30 cellular contexts compared by ENCODE assay signal in genomic region chr11:32428665-32429293, GRCh38. TPM values are rescaled to one million over a fixed set of nuclear protein-coding genes. Genes with fewer than 3 reads are reported as not detected.
"Had no signal": no experiment of that assay in that cellular context is flagged by ENCODE, and none has a peak within 500 bp of the region (broad histone marks: within the 10 kb centered on the region; RNA-seq: fewer than 3 reads in every experiment).

No MANE protein-coding gene starts in this region.

- H3K4me3 ChIP-seq: body of pancreas, cardiac muscle cell, esophagus squamous epithelium, gastrocnemius medialis, lower lobe of right lung, pancreas, psoas muscle, stomach had no signal

- ATAC-seq: activated CD8-positive, alpha-beta T cell treated with anti-CD3 and anti-CD28 coated beads, Interleukin-2, amount 10 ng/mL, durations not matched to agents 7 days and 5 days; activated naive CD8-positive, alpha-beta T cell treated with anti-CD3 and anti-CD28 coated beads, Interleukin-2, amount 50 U/mL, for 24 hours; body of pancreas; gastrocnemius medialis; left cardiac atrium; lower lobe of right lung; pancreas; psoas muscle; right cardiac atrium; stimulated activated effector memory CD8-positive, alpha-beta T cell treated with anti-CD3 and anti-CD28 coated beads, Interleukin-12 subunit alpha, Interleukin-12 subunit beta, amount 100 ng/mL, for 72 hours had no signal

- H3K4me1 ChIP-seq: gastrocnemius medialis, pancreas, psoas muscle had no signal

- H3K36me3 ChIP-seq: cardiac muscle cell, esophagus squamous epithelium, gastrocnemius medialis, lower lobe of right lung, pancreas, stomach had no signal

- H3K36me3 Mint-ChIP-seq: stimulated activated effector memory CD8-positive, alpha-beta T cell treated with anti-CD3 and anti-CD28 coated beads, Interleukin-12 subunit alpha, Interleukin-12 subunit beta, amount 100 ng/mL, for 72 hours had no signal

- H3K9me3 ChIP-seq: body of pancreas, esophagus squamous epithelium, gastrocnemius medialis, lower lobe of right lung, pancreas, psoas muscle had no signal

- DNase-seq: activated CD4-positive, alpha-beta T cell treated with anti-CD3 and anti-CD28 coated beads for 1 hour; activated CD4-positive, alpha-beta T cell treated with anti-CD3 and anti-CD28 coated beads, Interleukin-2, amount 50 U/mL, for 1 hour; activated CD8-positive, alpha-beta T cell treated with anti-CD3 and anti-CD28 coated beads, Interleukin-2, amount 10 ng/mL, durations not matched to agents 7 days and 5 days; activated gamma-delta T cell; activated naive CD4-positive, alpha-beta T cell treated with anti-CD3 and anti-CD28 coated beads, Interleukin-2, amount 50 U/mL, for 16 hours; activated naive CD8-positive, alpha-beta T cell treated with anti-CD3 and anti-CD28 coated beads, Interleukin-2, amount 50 U/mL, for 24 hours; anterior cingulate cortex; body of pancreas; cortex of kidney; esophagus squamous epithelium; gastrocnemius medialis; hippocampal formation; left cardiac atrium; lower lobe of right lung; naive B cell; pancreas; psoas muscle; right cardiac atrium; stimulated activated CD4-positive, alpha-beta T cell treated with anti-CD3 and anti-CD28 coated beads, Interleukin-1b, Interleukin-23, amount 100 ng/mL, for 48 hours; stomach; T-helper 1 cell; T-helper 9 cell had no signal

- H3K27ac Mint-ChIP-seq: activated CD8-positive, alpha-beta T cell treated with anti-CD3 and anti-CD28 coated beads, Interleukin-2, amount 10 ng/mL, durations not matched to agents 7 days and 5 days; activated naive CD8-positive, alpha-beta T cell treated with anti-CD3 and anti-CD28 coated beads, Interleukin-2, amount 50 U/mL, for 24 hours; activated T-helper 1 cell treated with anti-CD3 and anti-CD28 coated beads, Interleukin-12 subunit alpha, Interleukin-12 subunit beta, Interleukin-2, Interleukin-4 antibody, amounts not matched to agents 30 ng/mL and 10 ng/mL and 1 ng/mL, durations not matched to agents 14 hours and 24 hours and 36 hours; endodermal cell; stimulated activated effector memory CD8-positive, alpha-beta T cell treated with anti-CD3 and anti-CD28 coated beads, Interleukin-12 subunit alpha, Interleukin-12 subunit beta, amount 100 ng/mL, for 72 hours; type B pancreatic cell had no signal

- H3K27ac ChIP-seq: body of pancreas, cardiac muscle cell, esophagus squamous epithelium, gastrocnemius medialis, lower lobe of right lung, pancreas, psoas muscle, stomach had no signal

- H3K9me3 Mint-ChIP-seq: activated naive CD8-positive, alpha-beta T cell treated with anti-CD3 and anti-CD28 coated beads, Interleukin-2, amount 50 U/mL, for 24 hours; activated T-helper 1 cell treated with anti-CD3 and anti-CD28 coated beads, Interleukin-12 subunit alpha, Interleukin-12 subunit beta, Interleukin-2, Interleukin-4 antibody, amounts not matched to agents 30 ng/mL and 10 ng/mL and 1 ng/mL, durations not matched to agents 14 hours and 24 hours and 36 hours; endodermal cell; stimulated activated effector memory CD8-positive, alpha-beta T cell treated with anti-CD3 and anti-CD28 coated beads, Interleukin-12 subunit alpha, Interleukin-12 subunit beta, amount 100 ng/mL, for 72 hours; type B pancreatic cell had no signal

- H3K4me3 Mint-ChIP-seq: activated CD8-positive, alpha-beta T cell treated with anti-CD3 and anti-CD28 coated beads, Interleukin-2, amount 10 ng/mL, durations not matched to agents 7 days and 5 days; activated naive CD8-positive, alpha-beta T cell treated with anti-CD3 and anti-CD28 coated beads, Interleukin-2, amount 50 U/mL, for 24 hours; activated T-helper 1 cell treated with anti-CD3 and anti-CD28 coated beads, Interleukin-12 subunit alpha, Interleukin-12 subunit beta, Interleukin-2, Interleukin-4 antibody, amounts not matched to agents 30 ng/mL and 10 ng/mL and 1 ng/mL, durations not matched to agents 14 hours and 24 hours and 36 hours; naive B cell; stimulated activated effector memory CD8-positive, alpha-beta T cell treated with anti-CD3 and anti-CD28 coated beads, Interleukin-12 subunit alpha, Interleukin-12 subunit beta, amount 100 ng/mL, for 72 hours had no signal

RNA-seq across cellular contexts. Expression of gene WT1, which starts 6.6 kb away (rescaled TPM):
- total RNA-seq: activated CD8-positive, alpha-beta T cell treated with anti-CD3 and anti-CD28 coated beads, Interleukin-2, amount 10 ng/mL, durations not matched to agents 7 days and 5 days; activated T-helper 1 cell treated with anti-CD3 and anti-CD28 coated beads, Interleukin-12 subunit alpha, Interleukin-12 subunit beta, Interleukin-2, Interleukin-4 antibody, amounts not matched to agents 30 ng/mL and 10 ng/mL and 1 ng/mL, durations not matched to agents 14 hours and 24 hours and 36 hours; cerebellum; esophagus squamous epithelium; gastrocnemius medialis; skeletal muscle tissue; temporal lobe had no signal
